In genomic region chr4:174215936-174216699, GRCh38 we compare ENCODE assay signal across 16 cellular contexts.
A peak's percentile ranks its signal among the peaks of the same experiment; 100 is the strongest.
DNase-seq lines count a peak whose midpoint lies in the region; ATAC-seq, FAIRE-seq and TF ChIP-seq lines count a peak whose summit lies in the region.
"Had no signal": no experiment of that assay in that cellular context is flagged by ENCODE, and none has a peak within 500 bp of the region (broad histone marks: within the 10 kb centered on the region; RNA-seq: fewer than 3 reads in every experiment).

No MANE protein-coding gene starts in this region.

- WGBS in smooth muscle cell (ENCODE audit: low lambda C conversion rate): 2% methylated on average over 11 of the region's 11 CpGs

- peak overlapping the region; percentile 28 for H2AFZ ChIP-seq in smooth muscle cell (ENCODE audit: low read depth)

- no peaks in the 10 kb centered on the region for H3K27me3 ChIP-seq in smooth muscle cell (ENCODE audit: low read depth)

- no peaks in the 10 kb centered on the region for H4K20me1 ChIP-seq in smooth muscle cell (ENCODE audit: low read depth)

- H3K4me1 Mint-ChIP-seq in activated naive CD8-positive, alpha-beta T cell treated with anti-CD3 and anti-CD28 coated beads, Interleukin-2, amount 10 ng/mL, durations not matched to agents 7 days and 5 days: peaks cover 37% of the 10 kb centered on the region
- peaks cover 43% of the 10 kb centered on the region for H3K4me1 Mint-ChIP-seq in activated naive CD8-positive, alpha-beta T cell treated with anti-CD3 and anti-CD28 coated beads, Interleukin-2, amount 50 U/mL, for 24 hours

- POLR2A ChIA-PET in activated naive CD8-positive, alpha-beta T cell treated with anti-CD3 and anti-CD28 coated beads, Interleukin-2, amount 10 ng/mL, durations not matched to agents 7 days and 5 days (lab: Charles Lee): no interaction called here

- peak overlapping the region; percentile 97 for H3K4me2 ChIP-seq in smooth muscle cell

- H3K36me3 ChIP-seq in smooth muscle cell (ENCODE audit: low read depth): no peaks in the 10 kb centered on the region
- H3K36me3 ChIP-seq: ascending aorta, esophagus squamous epithelium, spleen had no signal

- H3K27ac Mint-ChIP-seq in activated naive CD8-positive, alpha-beta T cell treated with anti-CD3 and anti-CD28 coated beads, Interleukin-2, amount 10 ng/mL, durations not matched to agents 7 days and 5 days: no peak overlapping the region
- H3K27ac Mint-ChIP-seq in activated naive CD8-positive, alpha-beta T cell treated with anti-CD3 and anti-CD28 coated beads, Interleukin-2, amount 50 U/mL, for 24 hours: no peak overlapping the region
- H3K27ac Mint-ChIP-seq: activated CD4-positive, alpha-beta T cell treated with anti-CD3 and anti-CD28 coated beads for 36 hours; stimulated activated naive CD8-positive, alpha-beta T cell treated with anti-CD3 and anti-CD28 coated beads, Interleukin-15, amount 100 ng/mL, for 72 hours had no signal

- FAIRE-seq in TTC549 (lab: Jason Lieb, UNC): peak; percentile 99

- ATAC-seq in activated naive CD8-positive, alpha-beta T cell treated with anti-CD3 and anti-CD28 coated beads, Interleukin-2, amount 10 ng/mL, durations not matched to agents 7 days and 5 days (ENCODE audit: low read depth): no peak
- no peak for ATAC-seq in activated naive CD8-positive, alpha-beta T cell treated with anti-CD3 and anti-CD28 coated beads, Interleukin-2, amount 50 U/mL, for 24 hours
- ATAC-seq in HG03439 (IDR thresholded peaks at IDR 0.05; ENCODE audit: unreplicated experiment): no peak
- ATAC-seq: activated CD4-positive, alpha-beta T cell treated with anti-CD3 and anti-CD28 coated beads for 36 hours had no signal

- no peaks in the 10 kb centered on the region for H3K9me3 Mint-ChIP-seq in activated naive CD8-positive, alpha-beta T cell treated with anti-CD3 and anti-CD28 coated beads, Interleukin-2, amount 10 ng/mL, durations not matched to agents 7 days and 5 days
- H3K9me3 Mint-ChIP-seq in activated naive CD8-positive, alpha-beta T cell treated with anti-CD3 and anti-CD28 coated beads, Interleukin-2, amount 50 U/mL, for 24 hours: no peaks in the 10 kb centered on the region
- H3K9me3 Mint-ChIP-seq: stimulated activated naive CD8-positive, alpha-beta T cell treated with anti-CD3 and anti-CD28 coated beads, Interleukin-15, amount 100 ng/mL, for 72 hours had no signal

- peaks cover 87% of the 10 kb centered on the region for H3K27me3 Mint-ChIP-seq in activated naive CD8-positive, alpha-beta T cell treated with anti-CD3 and anti-CD28 coated beads, Interleukin-2, amount 10 ng/mL, durations not matched to agents 7 days and 5 days
- peaks cover 88% of the 10 kb centered on the region for H3K27me3 Mint-ChIP-seq in activated naive CD8-positive, alpha-beta T cell treated with anti-CD3 and anti-CD28 coated beads, Interleukin-2, amount 50 U/mL, for 24 hours

- H3K4me1 ChIP-seq in smooth muscle cell (ENCODE audit: low read depth): peaks cover 25% of the 10 kb centered on the region

- H3K36me3 Mint-ChIP-seq in activated naive CD8-positive, alpha-beta T cell treated with anti-CD3 and anti-CD28 coated beads, Interleukin-2, amount 10 ng/mL, durations not matched to agents 7 days and 5 days: no peaks in the 10 kb centered on the region
- no peaks in the 10 kb centered on the region for H3K36me3 Mint-ChIP-seq in activated naive CD8-positive, alpha-beta T cell treated with anti-CD3 and anti-CD28 coated beads, Interleukin-2, amount 50 U/mL, for 24 hours (ENCODE audit: low read depth)

- H3K4me3 ChIP-seq in smooth muscle cell: peak overlapping the region; percentile 59

- peak overlapping the region; percentile 11 for H3K4me3 Mint-ChIP-seq in activated naive CD8-positive, alpha-beta T cell treated with anti-CD3 and anti-CD28 coated beads, Interleukin-2, amount 10 ng/mL, durations not matched to agents 7 days and 5 days
- no peak overlapping the region for H3K4me3 Mint-ChIP-seq in activated naive CD8-positive, alpha-beta T cell treated with anti-CD3 and anti-CD28 coated beads, Interleukin-2, amount 50 U/mL, for 24 hours
- H3K4me3 Mint-ChIP-seq: activated CD4-positive, alpha-beta T cell treated with anti-CD3 and anti-CD28 coated beads for 36 hours had no signal

- peak overlapping the region; percentile 30 for H3K9ac ChIP-seq in smooth muscle cell (ENCODE audit: low read depth)

- H3F3A ChIP-seq in smooth muscle cell (ENCODE audit: low read depth): no peaks in the 10 kb centered on the region

- DNase-seq in activated naive CD8-positive, alpha-beta T cell treated with anti-CD3 and anti-CD28 coated beads, Interleukin-2, amount 10 ng/mL, durations not matched to agents 7 days and 5 days: no peak
- DNase-seq in activated naive CD8-positive, alpha-beta T cell treated with anti-CD3 and anti-CD28 coated beads, Interleukin-2, amount 50 U/mL, for 24 hours: no peak
- DNase-seq in islet precursor cell: peak; percentile 89
- no peak for DNase-seq in smooth muscle cell (lab: John Stamatoyannopoulos, UW; ENCODE audit: unreplicated experiment)
- no peak for DNase-seq in NCI-H187 treated with DMSO at 0.1 percent for 48 hours (lab: John Stamatoyannopoulos, UW)
- no peak for DNase-seq in NCI-H2029 (lab: John Stamatoyannopoulos, UW)
- DNase-seq: activated CD4-positive, alpha-beta T cell treated with anti-CD3 and anti-CD28 coated beads for 36 hours; DMS153; esophagus squamous epithelium; left ventricle myocardium superior; spleen; stimulated activated naive CD8-positive, alpha-beta T cell treated with anti-CD3 and anti-CD28 coated beads, Interleukin-15, amount 100 ng/mL, for 72 hours had no signal

- peaks cover 39% of the 10 kb centered on the region for H3K79me2 ChIP-seq in smooth muscle cell (ENCODE audit: low read depth)

- H3K27ac ChIP-seq in smooth muscle cell (ENCODE audit: low read depth): peak overlapping the region; percentile 44
- H3K27ac ChIP-seq: ascending aorta, esophagus squamous epithelium, RWPE1, spleen had no signal

- TF ChIP-seq CTCF in smooth muscle cell (IDR thresholded peaks at IDR 0.05; ENCODE audit: borderline replicate concordance, insufficient read depth, poor library complexity, severe bottlenecking): no peak

- no peaks in the 10 kb centered on the region for H3K9me3 ChIP-seq in smooth muscle cell (replicated peaks; ENCODE audit: low read depth)
- H3K9me3 ChIP-seq: ascending aorta, esophagus squamous epithelium, spleen had no signal
